Comparison of ENCODE assay signal across 8 cellular contexts in the genomic region with DNA sequence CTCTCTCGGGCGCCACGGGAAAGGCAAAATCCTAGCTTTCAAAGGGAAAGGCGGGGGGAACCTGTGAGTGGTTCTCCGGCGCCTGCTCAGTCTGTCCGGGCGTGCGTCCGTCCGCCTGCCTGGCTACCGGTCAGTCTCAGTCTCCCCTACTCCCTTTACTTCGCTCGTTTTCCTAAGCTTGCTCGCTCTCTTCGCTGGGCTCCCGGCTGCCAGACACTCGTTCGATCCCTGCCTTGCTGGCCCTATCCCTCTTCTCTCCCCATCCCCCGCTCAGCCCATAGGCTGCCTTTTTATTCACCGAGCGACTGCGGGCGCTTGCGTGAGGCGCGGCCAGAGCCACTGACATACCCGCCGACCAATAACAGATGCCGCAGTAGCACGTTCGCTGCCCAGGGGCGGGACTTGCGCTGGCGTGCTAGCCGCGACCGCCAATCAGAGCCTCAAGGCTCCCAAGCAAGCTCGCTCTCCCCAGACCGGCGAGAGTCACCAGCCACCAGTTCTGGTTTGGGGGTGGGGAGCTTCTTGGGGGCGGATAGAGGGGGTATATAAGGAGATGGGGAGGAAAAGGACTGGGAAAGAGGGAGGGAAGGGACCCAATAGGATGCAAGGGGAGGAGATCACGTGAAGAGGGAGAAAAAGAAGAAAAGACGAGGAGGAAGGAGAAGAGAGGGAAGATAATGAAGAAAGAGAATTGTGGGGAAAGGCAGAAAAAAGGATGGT. TPM values are rescaled to one million over a fixed set of nuclear protein-coding genes. Genes with fewer than 3 reads are reported as not detected.
DNase-seq lines count a peak whose midpoint lies in the region; TF ChIP-seq lines count a peak whose summit lies in the region.

No MANE protein-coding gene starts in this region.

- no peaks in the 10 kb centered on the region for H3K36me3 Mint-ChIP-seq in nephron progenitor cell (ENCODE audit: low read depth)
- no peaks in the 10 kb centered on the region for H3K36me3 Mint-ChIP-seq in stimulated activated naive CD8-positive, alpha-beta T cell treated with anti-CD3 and anti-CD28 coated beads, Interleukin-15, Interleukin-2, amounts not matched to agents 100 ng/mL and 50 ng/mL, for 24 hours (ENCODE audit: low read depth)

- H3K4me3 ChIP-seq in H7 (ENCODE audit: insufficient read depth, low read depth, low read length) (peak overlapping the region; percentile 77), MG63 (peak overlapping the region; percentile 74)

- peak overlapping the region; percentile 99 for H3K27ac Mint-ChIP-seq in nephron progenitor cell
- peak overlapping the region; percentile 97 for H3K27ac Mint-ChIP-seq in stimulated activated naive CD8-positive, alpha-beta T cell treated with anti-CD3 and anti-CD28 coated beads, Interleukin-15, Interleukin-2, amounts not matched to agents 100 ng/mL and 50 ng/mL, for 24 hours

- H3K27me3 ChIP-seq in H7 (ENCODE audit: control insufficient read depth, insufficient read depth, low read length): no peaks in the 10 kb centered on the region
- H3K27me3 ChIP-seq in MG63: no peaks in the 10 kb centered on the region

- no peaks in the 10 kb centered on the region for H3K9me3 ChIP-seq in MG63

- no peak for TF ChIP-seq CTCF in nephron progenitor cell (IDR thresholded peaks at IDR 0.05)

- H3K4me3 Mint-ChIP-seq in nephron progenitor cell: peak overlapping the region; percentile 93
- peak overlapping the region; percentile 96 for H3K4me3 Mint-ChIP-seq in stimulated activated naive CD8-positive, alpha-beta T cell treated with anti-CD3 and anti-CD28 coated beads, Interleukin-15, Interleukin-2, amounts not matched to agents 100 ng/mL and 50 ng/mL, for 24 hours

- no peaks in the 10 kb centered on the region for H3K27me3 Mint-ChIP-seq in nephron progenitor cell (ENCODE audit: low read depth, poor library complexity)
- no peaks in the 10 kb centered on the region for H3K27me3 Mint-ChIP-seq in stimulated activated naive CD8-positive, alpha-beta T cell treated with anti-CD3 and anti-CD28 coated beads, Interleukin-15, Interleukin-2, amounts not matched to agents 100 ng/mL and 50 ng/mL, for 24 hours

- H3K36me3 ChIP-seq in H7 (replicated peaks; ENCODE audit: control insufficient read depth, insufficient read depth, low read length): no peaks in the 10 kb centered on the region
- H3K36me3 ChIP-seq in MG63: no peaks in the 10 kb centered on the region

- peaks cover 52% of the 10 kb centered on the region for H3K9me3 Mint-ChIP-seq in nephron progenitor cell
- no peaks in the 10 kb centered on the region for H3K9me3 Mint-ChIP-seq in stimulated activated naive CD8-positive, alpha-beta T cell treated with anti-CD3 and anti-CD28 coated beads, Interleukin-15, Interleukin-2, amounts not matched to agents 100 ng/mL and 50 ng/mL, for 24 hours

- DNase-seq in ELR (ENCODE audit: low read depth): peak; percentile 90
- DNase-seq in H7: peak; percentile 80
- DNase-seq in MG63: peak; percentile 92
- DNase-seq in SHP77 treated with DMSO at 0.1 percent for 48 hours (lab: John Stamatoyannopoulos, UW): peak; percentile 50
- peak; percentile 79 for DNase-seq in activated gamma-delta T cell treated with Interleukin-2 at 50 U/mL for 16 hours
- DNase-seq in fibroblast of the conjunctiva (ENCODE audit: low read depth): peak; percentile 91
- peak; percentile 80 for DNase-seq in nephron progenitor cell

- H3K4me1 Mint-ChIP-seq in nephron progenitor cell: peaks cover 46% of the 10 kb centered on the region
- peaks cover 52% of the 10 kb centered on the region for H3K4me1 Mint-ChIP-seq in stimulated activated naive CD8-positive, alpha-beta T cell treated with anti-CD3 and anti-CD28 coated beads, Interleukin-15, Interleukin-2, amounts not matched to agents 100 ng/mL and 50 ng/mL, for 24 hours (ENCODE audit: low read depth)

RNA-seq across cellular contexts. Expression of gene ARHGEF9, which starts 30.0 kb away (rescaled TPM):
- 16.5 and 34.0 TPM in 2 replicates for total RNA-seq in H7 (2014; rRNA removed; shearing (Covaris generic))
- total RNA-seq in MG63 (2014; rRNA removed; shearing (Covaris generic); ENCODE audit: low replicate concordance): 9.8 and 13.4 TPM in 2 replicates

Comparison
In these comparisons a context has a peak if more than half of its experiments do, and no peak if none do; other contexts are left out.
1. Peak in every context shown above with its lines: DNase-seq and H3K4me3 ChIP-seq.